Comparison of ENCODE assay signal across 26 cellular contexts in the genomic region with DNA sequence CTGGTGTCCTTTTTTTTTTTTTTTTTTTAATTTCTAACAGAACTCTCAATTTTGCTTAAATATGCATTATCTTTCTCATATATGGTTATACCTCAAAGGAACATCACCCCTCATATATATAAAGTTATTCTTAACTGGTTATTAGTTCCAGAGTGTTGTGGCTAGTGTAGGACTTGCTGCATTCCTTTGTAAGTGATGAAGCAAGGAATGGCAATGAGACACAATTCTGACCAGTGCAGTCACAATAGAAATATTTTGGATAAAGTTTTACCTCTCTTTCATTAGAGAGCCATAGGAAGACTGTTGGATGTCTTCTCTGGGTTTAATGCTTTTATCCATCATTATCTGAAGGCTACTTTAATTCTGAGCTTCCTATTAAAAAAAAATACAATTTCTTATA.
DNase-seq lines count a peak whose midpoint lies in the region; ATAC-seq, FAIRE-seq and TF ChIP-seq lines count a peak whose summit lies in the region.
"Had no signal": no experiment of that assay in that cellular context is flagged by ENCODE, and none has a peak within 500 bp of the region (broad histone marks: within the 10 kb centered on the region; RNA-seq: fewer than 3 reads in every experiment).

No MANE protein-coding gene starts in this region.

- H3K4me3 Mint-ChIP-seq in astrocyte (ENCODE audit: unreplicated experiment), result no peak overlapping the region
- H3K4me3 Mint-ChIP-seq in activated CD4-positive, alpha-beta T cell treated with anti-CD3 and anti-CD28 coated beads for 36 hours, result no peak overlapping the region
- H3K4me3 Mint-ChIP-seq: activated naive CD8-positive, alpha-beta T cell; CD4-positive, alpha-beta T cell; H9; nephron progenitor cell; stimulated activated naive B cell treated with anti-CD40 and anti-IgM and Interleukin-4, amounts not matched to agents 10 μg/mL and 1 μg/mL and 100 μg/mL, for 72 hours had no signal

- H3K27me3 Mint-ChIP-seq in astrocyte (ENCODE audit: low read depth, unreplicated experiment), result no peaks in the 10 kb centered on the region
- no peaks in the 10 kb centered on the region for H3K27me3 Mint-ChIP-seq in activated CD4-positive, alpha-beta T cell treated with anti-CD3 and anti-CD28 coated beads for 36 hours
- H3K27me3 Mint-ChIP-seq: activated naive CD8-positive, alpha-beta T cell; CD4-positive, alpha-beta T cell; stimulated activated naive B cell treated with anti-CD40 and anti-IgM and Interleukin-4, amounts not matched to agents 10 μg/mL and 1 μg/mL and 100 μg/mL, for 72 hours had no signal

- no peak for FAIRE-seq in astrocyte (lab: Jason Lieb, UNC)
- FAIRE-seq: endometrium had no signal

- no peaks in the 10 kb centered on the region for H3K36me3 ChIP-seq in ACC112 (ENCODE audit: insufficient read depth, low read length)
- H3K36me3 ChIP-seq in astrocyte (ENCODE audit: insufficient read depth, low read length), result no peaks in the 10 kb centered on the region
- H3K36me3 ChIP-seq in suprapubic skin, result no peaks in the 10 kb centered on the region
- H3K36me3 ChIP-seq: gastroesophageal sphincter, sigmoid colon, thoracic aorta had no signal

- no peak for TF ChIP-seq POLR2A in suprapubic skin (IDR thresholded peaks at IDR 0.05)

- intact Hi-C loops in activated CD4-positive, alpha-beta T cell treated with anti-CD3 and anti-CD28 coated beads for 36 hours (cut with DNase I, micrococcal nuclease), result no loop called here

- H3K4me3 ChIP-seq in ACC112 (ENCODE audit: low read depth, low read length) (peak overlapping the region; percentile 59), astrocyte (ENCODE audit: insufficient read depth, low read depth, low read length) (peak overlapping the region; percentile 24), fibroblast of the aortic adventitia (ENCODE audit: low read depth, low read length) (no peak overlapping the region), suprapubic skin (no peak overlapping the region)
- H3K4me3 ChIP-seq: body of pancreas, coronary artery, gastroesophageal sphincter, GM12878, sigmoid colon, thoracic aorta had no signal

- no peaks in the 10 kb centered on the region for H3K9me3 Mint-ChIP-seq in astrocyte (ENCODE audit: unreplicated experiment)
- peaks cover 2% of the 10 kb centered on the region for H3K9me3 Mint-ChIP-seq in activated CD4-positive, alpha-beta T cell treated with anti-CD3 and anti-CD28 coated beads for 36 hours (ENCODE audit: low read depth)
- H3K9me3 Mint-ChIP-seq: CD4-positive, alpha-beta T cell; nephron progenitor cell; stimulated activated naive B cell treated with anti-CD40 and anti-IgM and Interleukin-4, amounts not matched to agents 10 μg/mL and 1 μg/mL and 100 μg/mL, for 72 hours had no signal

- H3K79me2 ChIP-seq in ACC112 (ENCODE audit: control insufficient read depth, insufficient read depth, low read length, unreplicated experiment) (no peaks in the 10 kb centered on the region), astrocyte (ENCODE audit: insufficient read depth, low read length) (no peaks in the 10 kb centered on the region)

- H3K27ac ChIP-seq in ACC112 (ENCODE audit: low read depth, low read length) (peak overlapping the region; percentile 86), astrocyte (ENCODE audit: low read depth, low read length) (peak overlapping the region; percentile 79), suprapubic skin (no peak overlapping the region)
- H3K27ac ChIP-seq: body of pancreas, coronary artery, gastroesophageal sphincter, RWPE1, sigmoid colon, thoracic aorta had no signal

- peak overlapping the region; percentile 79 for H2AFZ ChIP-seq in ACC112 (ENCODE audit: low read length, unreplicated experiment)
- H2AFZ ChIP-seq in astrocyte (ENCODE audit: low read depth, low read length), result no peak overlapping the region

- H3K4me1 Mint-ChIP-seq in astrocyte (ENCODE audit: low read depth, unreplicated experiment), result peaks cover 5% of the 10 kb centered on the region
- H3K4me1 Mint-ChIP-seq in activated CD4-positive, alpha-beta T cell treated with anti-CD3 and anti-CD28 coated beads for 36 hours, result no peaks in the 10 kb centered on the region
- H3K4me1 Mint-ChIP-seq: H9; nephron progenitor cell; stimulated activated naive B cell treated with anti-CD40 and anti-IgM and Interleukin-4, amounts not matched to agents 10 μg/mL and 1 μg/mL and 100 μg/mL, for 72 hours had no signal

- peaks cover 20% of the 10 kb centered on the region for H3K4me1 ChIP-seq in ACC112 (ENCODE audit: control insufficient read depth, insufficient read depth, low read length, unreplicated experiment)
- peaks cover 9% of the 10 kb centered on the region for H3K4me1 ChIP-seq in astrocyte (ENCODE audit: insufficient read depth, low read length)
- no peaks in the 10 kb centered on the region for H3K4me1 ChIP-seq in suprapubic skin
- H3K4me1 ChIP-seq: body of pancreas, gastroesophageal sphincter, sigmoid colon had no signal

- CTCF ChIA-PET in activated CD4-positive, alpha-beta T cell treated with anti-CD3 and anti-CD28 coated beads for 36 hours (lab: Charles Lee), result no interaction called here

- ATAC-seq in GM18520 (IDR thresholded peaks at IDR 0.05; ENCODE audit: unreplicated experiment), result no peak
- ATAC-seq in activated CD4-positive, alpha-beta T cell treated with anti-CD3 and anti-CD28 coated beads for 36 hours, result no peak
- ATAC-seq: body of pancreas; gastroesophageal sphincter; GM12878; stimulated activated naive B cell treated with anti-CD40 and anti-IgM and Interleukin-4, amounts not matched to agents 10 μg/mL and 1 μg/mL and 100 μg/mL, for 72 hours had no signal

- no peaks in the 10 kb centered on the region for H3K36me3 Mint-ChIP-seq in astrocyte (ENCODE audit: low read depth, unreplicated experiment)
- H3K36me3 Mint-ChIP-seq in activated CD4-positive, alpha-beta T cell treated with anti-CD3 and anti-CD28 coated beads for 36 hours (ENCODE audit: low read depth), result no peaks in the 10 kb centered on the region
- H3K36me3 Mint-ChIP-seq: activated naive CD8-positive, alpha-beta T cell; stimulated activated naive B cell treated with anti-CD40 and anti-IgM and Interleukin-4, amounts not matched to agents 10 μg/mL and 1 μg/mL and 100 μg/mL, for 72 hours had no signal

- H3K9me3 ChIP-seq in astrocyte (ENCODE audit: insufficient read depth, low read depth, low read length), result no peaks in the 10 kb centered on the region
- H3K9me3 ChIP-seq in suprapubic skin, result no peaks in the 10 kb centered on the region
- H3K9me3 ChIP-seq: body of pancreas, gastroesophageal sphincter, sigmoid colon, thoracic aorta had no signal

- TF ChIP-seq EP300 in suprapubic skin (IDR thresholded peaks at IDR 0.05), result no peak

- no peak for TF ChIP-seq CTCF in astrocyte (IDR thresholded peaks at IDR 0.05; ENCODE audit: insufficient read depth, low read depth, low read length)
- TF ChIP-seq CTCF in fibroblast of the aortic adventitia (IDR thresholded peaks at IDR 0.05; ENCODE audit: insufficient read depth, low read length), result no peak
- no peak for TF ChIP-seq CTCF in suprapubic skin (IDR thresholded peaks at IDR 0.05)

- H4K20me1 ChIP-seq in astrocyte (ENCODE audit: insufficient read depth, low read length), result no peaks in the 10 kb centered on the region

- peak; percentile 54 for DNase-seq in HS-27A (ENCODE audit: low read depth)
- DNase-seq in astrocyte (ENCODE audit: low read depth), result peak; percentile 71
- peak; percentile 60 for DNase-seq in fibroblast of the aortic adventitia (ENCODE audit: low read depth)
- DNase-seq in suprapubic skin (ENCODE audit: low spot score in 2 of 2), result no peak
- no peak for DNase-seq in NCI-H1105 treated with DMSO at 0.1 percent for 48 hours (lab: John Stamatoyannopoulos, UW)
- DNase-seq in activated CD4-positive, alpha-beta T cell treated with anti-CD3 and anti-CD28 coated beads for 36 hours, result no peak
- DNase-seq: activated CD4-positive, alpha-beta T cell treated with anti-CD3 and anti-CD28 coated beads for 4 hours; body of pancreas; CD4-positive, alpha-beta T cell; DMS 273 treated with DMSO at 0.1 percent for 48 hours; GF-D8; H9; NCI-H1417; NCI-H510A treated with DMSO at 0.1 percent for 48 hours; nephron progenitor cell; sigmoid colon; stimulated activated naive B cell treated with anti-CD40 and anti-IgM and Interleukin-4, amounts not matched to agents 10 μg/mL and 1 μg/mL and 100 μg/mL, for 72 hours had no signal

- H3K27me3 ChIP-seq in ACC112 (ENCODE audit: insufficient read depth, low read length) (no peaks in the 10 kb centered on the region), astrocyte (ENCODE audit: insufficient read depth, low read length) (no peaks in the 10 kb centered on the region), suprapubic skin (no peaks in the 10 kb centered on the region)
- H3K27me3 ChIP-seq: body of pancreas, gastroesophageal sphincter, sigmoid colon had no signal

- peak overlapping the region; percentile 28 for H3K9ac ChIP-seq in astrocyte (ENCODE audit: low read length)

- peak overlapping the region; percentile 66 for H3K4me2 ChIP-seq in astrocyte (ENCODE audit: low read length)

- peak overlapping the region; percentile 92 for H3K27ac Mint-ChIP-seq in astrocyte (ENCODE audit: unreplicated experiment)
- no peak overlapping the region for H3K27ac Mint-ChIP-seq in activated CD4-positive, alpha-beta T cell treated with anti-CD3 and anti-CD28 coated beads for 36 hours
- H3K27ac Mint-ChIP-seq: activated naive CD8-positive, alpha-beta T cell; CD4-positive, alpha-beta T cell; H9; nephron progenitor cell; stimulated activated naive B cell treated with anti-CD40 and anti-IgM and Interleukin-4, amounts not matched to agents 10 μg/mL and 1 μg/mL and 100 μg/mL, for 72 hours had no signal

- POLR2A ChIA-PET in activated CD4-positive, alpha-beta T cell treated with anti-CD3 and anti-CD28 coated beads for 36 hours (lab: Charles Lee), result no interaction called here

Comparison
In these comparisons a context has a peak if more than half of its experiments do, and no peak if none do; other contexts are left out.
1. H3K4me3 ChIP-seq: peak in ACC112 (single experiment) and astrocyte (single experiment); none in fibroblast of the aortic adventitia (single experiment) and suprapubic skin (single experiment).
2. DNase-seq: peak in HS-27A (single experiment), astrocyte (single experiment) and fibroblast of the aortic adventitia (single experiment); none in suprapubic skin (0 of 2), NCI-H1105 treated with DMSO at 0.1 percent for 48 hours (single experiment) and activated CD4-positive, alpha-beta T cell treated with anti-CD3 and anti-CD28 coated beads for 36 hours (single experiment).